8 cellular contexts compared by ENCODE assay signal in genomic region chr17:58338907-58339774, GRCh38. TPM values are rescaled to one million over a fixed set of nuclear protein-coding genes. Genes with fewer than 3 reads are reported as not detected.
A peak's percentile ranks its signal among the peaks of the same experiment; 100 is the strongest.
DNase-seq lines count a peak whose midpoint lies in the region; TF ChIP-seq lines count a peak whose summit lies in the region.

No MANE protein-coding gene starts in this region.

- DNase-seq in H4 (ENCODE audit: low spot score) (peak; percentile 67), NOMO-1 (lab: John Stamatoyannopoulos, UW; ENCODE audit: unreplicated experiment in 2 of 2) (peak; percentile 82), hepatocyte (ENCODE audit: low spot score) (no peak), SHP77 treated with DMSO at 0.1 percent for 48 hours (lab: John Stamatoyannopoulos, UW) (no peak), kidney glomerular epithelial cell (lab: John Stamatoyannopoulos, UW) (no peak)
- peak; percentile 92 for DNase-seq in activated naive CD4-positive, alpha-beta T cell treated with anti-CD3 and anti-CD28 coated beads for 36 hours
- peak; percentile 92 for DNase-seq in stimulated activated CD4-positive, alpha-beta T cell treated with anti-CD3 and anti-CD28 coated beads, Interleukin-15, amount 100 ng/mL, for 24 hours

- H3K27ac ChIP-seq in BLaER1 (peak overlapping the region; percentile 100), hepatocyte (peak overlapping the region; percentile 20)

- no peaks in the 10 kb centered on the region for H3K9me2 ChIP-seq in hepatocyte (replicated peaks; ENCODE audit: insufficient read depth)

- H3K27me3 ChIP-seq in BLaER1 (no peaks in the 10 kb centered on the region), hepatocyte (no peaks in the 10 kb centered on the region)

- no peaks in the 10 kb centered on the region for H3K9me3 Mint-ChIP-seq in activated naive CD4-positive, alpha-beta T cell treated with anti-CD3 and anti-CD28 coated beads for 36 hours

- H4K20me1 ChIP-seq in BLaER1: no peaks in the 10 kb centered on the region
- no peaks in the 10 kb centered on the region for H4K20me1 ChIP-seq in hepatocyte (ENCODE audit: insufficient read depth, poor library complexity, severe bottlenecking)

- H2AFZ ChIP-seq in hepatocyte: no peak overlapping the region

- H3K4me1 ChIP-seq in BLaER1 (peaks cover 84% of the 10 kb centered on the region), hepatocyte (ENCODE audit: insufficient read depth) (no peaks in the 10 kb centered on the region)

- H3K79me2 ChIP-seq in hepatocyte: no peaks in the 10 kb centered on the region

- peaks cover 64% of the 10 kb centered on the region for H3K36me3 Mint-ChIP-seq in activated naive CD4-positive, alpha-beta T cell treated with anti-CD3 and anti-CD28 coated beads for 36 hours (ENCODE audit: low read depth)

- 73% methylated on average over 9 of the region's 9 CpGs for WGBS in hepatocyte (ENCODE audit: low lambda C conversion rate, missing lambda C conversion rate)

- peak overlapping the region; percentile 99 for H3K27ac Mint-ChIP-seq in activated naive CD4-positive, alpha-beta T cell treated with anti-CD3 and anti-CD28 coated beads for 36 hours

- H3K4me3 ChIP-seq in BLaER1: peak overlapping the region; percentile 96
- no peak overlapping the region for H3K4me3 ChIP-seq in hepatocyte

- CTCF ChIA-PET in activated naive CD4-positive, alpha-beta T cell treated with anti-CD3 and anti-CD28 coated beads for 36 hours (lab: Charles Lee): interaction anchor here (1.6 to 7.2 kb wide), 5 partner anchors 6 to 79 kb away, joined by 6 to 108 read pairs (median 12); partner anchors contain the start of genes RNF43 and SUPT4H1

- H3K4me2 ChIP-seq in BLaER1 (peak overlapping the region; percentile 96), hepatocyte (no peak overlapping the region)

- peaks cover 30% of the 10 kb centered on the region; the same call in 1 of the 2 replicates for H3K36me3 ChIP-seq in BLaER1
- no peaks in the 10 kb centered on the region for H3K36me3 ChIP-seq in hepatocyte (replicated peaks; ENCODE audit: insufficient read depth, low read depth)

- TF ChIP-seq CTCF in hepatocyte (IDR thresholded peaks at IDR 0.05; ENCODE audit: poor library complexity): no peak

- intact Hi-C loops in activated naive CD4-positive, alpha-beta T cell treated with anti-CD3 and anti-CD28 coated beads for 36 hours (cut with micrococcal nuclease): loop anchor here (1.0 to 10.0 kb wide), 10 partner anchors 10 to 1426 kb away; partner anchors contain the start of genes PRR11, SKA2 and TRIM37

- H3K9ac ChIP-seq in BLaER1: peak overlapping the region; percentile 100

- peaks cover 17% of the 10 kb centered on the region for H3K4me1 Mint-ChIP-seq in activated naive CD4-positive, alpha-beta T cell treated with anti-CD3 and anti-CD28 coated beads for 36 hours (ENCODE audit: low read depth)

- peak overlapping the region; percentile 92 for H3K4me3 Mint-ChIP-seq in activated naive CD4-positive, alpha-beta T cell treated with anti-CD3 and anti-CD28 coated beads for 36 hours

- no peaks in the 10 kb centered on the region for H3K9me3 ChIP-seq in BLaER1
- H3K9me3 ChIP-seq in hepatocyte (ENCODE audit: low read depth): no peaks in the 10 kb centered on the region

- H3K27me3 Mint-ChIP-seq in activated naive CD4-positive, alpha-beta T cell treated with anti-CD3 and anti-CD28 coated beads for 36 hours (ENCODE audit: low read depth): no peaks in the 10 kb centered on the region

RNA-seq across cellular contexts. Expression of gene TSPOAP1, which starts 10.5 kb away (rescaled TPM):
- total RNA-seq in H4 (2014; rRNA removed; shearing (Covaris generic)): not detected in 2 replicates
- 10 to 100 TPM; 18.5 to 20.0 TPM for total RNA-seq in activated naive CD4-positive, alpha-beta T cell treated with anti-CD3 and anti-CD28 coated beads for 36 hours
- 10.0 and 15.4 TPM in 2 replicates for total RNA-seq in hepatocyte
- polyA plus RNA-seq in hepatocyte: 17.8 and 19.0 TPM in 2 replicates

RNA-seq across cellular contexts. Expression of gene SUPT4H1, which starts 12.9 kb away (rescaled TPM):
- total RNA-seq in H4 (2014; rRNA removed; shearing (Covaris generic)): 94.2 and 99.9 TPM in 2 replicates
- 10 to 100 TPM; 76.6 to 76.9 TPM for total RNA-seq in activated naive CD4-positive, alpha-beta T cell treated with anti-CD3 and anti-CD28 coated beads for 36 hours
- 54.5 and 62.1 TPM in 2 replicates for total RNA-seq in hepatocyte
- polyA plus RNA-seq in hepatocyte: 91.3 and 108 TPM in 2 replicates

RNA-seq across cellular contexts. Expression of gene MPO, which starts 58.4 kb away (rescaled TPM):
- total RNA-seq in H4 (2014; rRNA removed; shearing (Covaris generic)): not detected in 2 replicates
- not detected for total RNA-seq in activated naive CD4-positive, alpha-beta T cell treated with anti-CD3 and anti-CD28 coated beads for 36 hours
- 0.13 TPM in 1 of 2 replicates, not detected in the other for total RNA-seq in hepatocyte
- polyA plus RNA-seq in hepatocyte: not detected in 2 replicates

Comparison
In these comparisons a context has a peak if more than half of its experiments do, and no peak if none do; other contexts are left out.
1. DNase-seq: peak in H4 (single experiment), NOMO-1 (2 of 2), activated naive CD4-positive, alpha-beta T cell treated with anti-CD3 and anti-CD28 coated beads for 36 hours (single experiment) and stimulated activated CD4-positive, alpha-beta T cell treated with anti-CD3 and anti-CD28 coated beads, Interleukin-15, amount 100 ng/mL, for 24 hours (single experiment); none in hepatocyte (single experiment), SHP77 treated with DMSO at 0.1 percent for 48 hours (single experiment) and kidney glomerular epithelial cell (single experiment).
2. RNA of gene TSPOAP1, which starts 10.5 kb away (total RNA-seq): 18.5 to 20.0 TPM in activated naive CD4-positive, alpha-beta T cell treated with anti-CD3 and anti-CD28 coated beads for 36 hours and 10.0 to 15.4 TPM in hepatocyte; not detected in H4; every median in the first group is over 10 times any median in the second.